Comparison of ENCODE assay signal across 25 cellular contexts in genomic region chr17:7290685-7291084, GRCh38. TPM values are rescaled to one million over a fixed set of nuclear protein-coding genes. Genes with fewer than 3 reads are reported as not detected.
"Had no signal": no experiment of that assay in that cellular context is flagged by ENCODE, and none has a peak within 500 bp of the region (broad histone marks: within the 10 kb centered on the region; RNA-seq: fewer than 3 reads in every experiment).

No MANE protein-coding gene starts in this region.

- DNase-seq: activated CD4-positive, alpha-beta memory T cell treated with anti-CD3 and anti-CD28 coated beads, Interleukin-2, amount 10 ng/mL, durations not matched to agents 7 days and 5 days; activated CD4-positive, alpha-beta T cell treated with anti-CD3 and anti-CD28 coated beads, Interleukin-2, amount 10 ng/mL, durations not matched to agents 7 days and 5 days; activated CD8-positive, alpha-beta memory T cell treated with anti-CD3 and anti-CD28 coated beads, Interleukin-2, amount 50 U/mL, for 48 hours; activated gamma-delta T cell; activated naive CD4-positive, alpha-beta T cell treated with anti-CD3 and anti-CD28 coated beads, Interleukin-2, amount 10 ng/mL, durations not matched to agents 7 days and 5 days; activated naive CD8-positive, alpha-beta T cell treated with anti-CD3 and anti-CD28 coated beads, Interleukin-2, amount 10 ng/mL, durations not matched to agents 7 days and 5 days; activated T-cell treated with anti-CD3 and anti-CD28 coated beads, Interleukin-2, amount 50 U/mL, for 24 hours; brain microvascular endothelial cell; central memory CD4-positive, alpha-beta T cell; foreskin keratinocyte; hippocampal formation; lower lobe of right lung; mesenchymal stem cell; naive thymus-derived CD8-positive, alpha-beta T cell; stimulated activated naive CD4-positive, alpha-beta T cell; SW 1271; T-helper 9 cell had no signal

- H3K27ac ChIP-seq: brain microvascular endothelial cell, foreskin keratinocyte, lower lobe of right lung, tibial nerve, VCaP had no signal

- H3K4me3 ChIP-seq: lower lobe of right lung, tibial nerve had no signal

- H3K9me3 ChIP-seq: lower lobe of right lung, tibial nerve had no signal

- H3K4me1 ChIP-seq: foreskin keratinocyte had no signal

- ATAC-seq: activated CD4-positive, CD25-positive, alpha-beta regulatory T cell treated with anti-CD3 and anti-CD28 coated beads, Interleukin-2, amount 50 U/mL, for 24 hours; esophagus mucosa; foreskin keratinocyte; lower lobe of right lung; naive thymus-derived CD8-positive, alpha-beta T cell had no signal

- H3K36me3 ChIP-seq: brain microvascular endothelial cell, lower lobe of right lung, tibial nerve had no signal

RNA-seq across cellular contexts. Expression of gene YBX2, which starts 3.8 kb away (rescaled TPM):
- total RNA-seq: ureter had no signal
- polyA plus RNA-seq: naive thymus-derived CD8-positive, alpha-beta T cell had no signal

RNA-seq across cellular contexts. Expression of gene SLC2A4, which starts 9.2 kb away (rescaled TPM):
- total RNA-seq: activated CD4-positive, alpha-beta memory T cell treated with anti-CD3 and anti-CD28 coated beads, Interleukin-2, amount 10 ng/mL, durations not matched to agents 7 days and 5 days; activated CD4-positive, alpha-beta T cell treated with anti-CD3 and anti-CD28 coated beads, Interleukin-2, amount 10 ng/mL, durations not matched to agents 7 days and 5 days; activated naive CD8-positive, alpha-beta T cell treated with anti-CD3 and anti-CD28 coated beads, Interleukin-2, amount 10 ng/mL, durations not matched to agents 7 days and 5 days; endothelial cell of umbilical vein; naive thymus-derived CD8-positive, alpha-beta T cell had no signal
- polyA plus RNA-seq: keratinocyte; naive thymus-derived CD8-positive, alpha-beta T cell had no signal

RNA-seq across cellular contexts. Expression of gene CLDN7, which starts 28.4 kb away (rescaled TPM):
- total RNA-seq: neural crest cell had no signal
